ENCODE assay signal across 26 cellular contexts in the genomic region with DNA sequence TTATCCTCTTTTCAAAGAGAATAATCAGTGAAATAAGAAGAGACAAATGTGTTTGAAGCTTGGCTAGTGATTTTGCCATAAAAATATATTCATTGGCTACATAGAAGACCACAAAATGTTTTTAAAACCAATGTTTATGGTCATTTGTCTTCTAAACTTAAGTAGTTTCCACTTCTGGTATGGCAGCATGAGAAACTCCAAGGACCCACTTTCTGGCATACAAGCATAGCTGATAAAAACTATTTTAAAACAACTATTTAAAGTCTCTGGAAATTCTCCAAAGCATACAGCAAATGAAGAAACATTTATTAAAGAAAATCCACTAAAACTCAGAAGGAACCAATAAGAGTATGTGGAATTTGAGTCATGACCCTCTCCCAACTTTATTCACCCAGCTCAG.
"Had no signal": no experiment of that assay in that cellular context is flagged by ENCODE, and none has a peak within 500 bp of the region (broad histone marks: within the 10 kb centered on the region; RNA-seq: fewer than 3 reads in every experiment).

No MANE protein-coding gene starts in this region.

- ATAC-seq: activated CD4-positive, CD25-positive, alpha-beta regulatory T cell treated with anti-CD3 and anti-CD28 coated beads, Interleukin-2, amount 50 U/mL, for 24 hours; gastrocnemius medialis; right lobe of liver; stimulated activated effector memory CD8-positive, alpha-beta T cell treated with anti-CD3 and anti-CD28 coated beads, Interleukin-12 subunit alpha, Interleukin-12 subunit beta, amount 100 ng/mL, for 72 hours; T-helper 17 cell had no signal

- DNase-seq: activated CD4-positive, alpha-beta T cell treated with anti-CD3 and anti-CD28 coated beads for 48 hours; activated CD4-positive, alpha-beta T cell treated with anti-CD3 and anti-CD28 coated beads, Interleukin-2, amount 50 U/mL, for 48 hours; activated CD8-positive, alpha-beta memory T cell treated with anti-CD3 and anti-CD28 coated beads for 24 hours; activated effector memory CD4-positive, alpha-beta T cell treated with Interleukin-2 at 50 U/mL for 16 hours; activated naive CD4-positive, alpha-beta T cell treated with Interleukin-2 at 50 U/mL for 16 hours; anterior cingulate cortex; caudate nucleus; dermis blood vessel endothelial cell; effector CD4-positive, alpha-beta T cell; gastrocnemius medialis; glutamatergic neuron; islet precursor cell; mammary epithelial cell; naive B cell; nephron progenitor cell; right lobe of liver; stimulated activated CD4-positive, alpha-beta T cell treated with anti-CD3 and anti-CD28 coated beads, Interleukin-4, amount 100 ng/mL, for 24 hours; T-helper 17 cell; T1000; upper lobe of left lung; WERI-Rb-1 had no signal

- H3K4me3 ChIP-seq: esophagus muscularis mucosa, gastrocnemius medialis, hepatocyte, right lobe of liver, upper lobe of left lung, vagina had no signal
